19 cellular contexts compared by ENCODE assay signal in genomic region chr18:9968081-9968848, GRCh38. TPM values are rescaled to one million over a fixed set of nuclear protein-coding genes. Genes with fewer than 3 reads are reported as not detected.
A peak's percentile ranks its signal among the peaks of the same experiment; 100 is the strongest.
DNase-seq lines count a peak whose midpoint lies in the region; ATAC-seq, FAIRE-seq and TF ChIP-seq lines count a peak whose summit lies in the region.
"Had no signal": no experiment of that assay in that cellular context is flagged by ENCODE, and none has a peak within 500 bp of the region (broad histone marks: within the 10 kb centered on the region; RNA-seq: fewer than 3 reads in every experiment).

No MANE protein-coding gene starts in this region.

- TF ChIP-seq EP300 in sigmoid colon (IDR thresholded peaks at IDR 0.05) = no peak

- no peak overlapping the region for H2AFZ ChIP-seq in astrocyte (ENCODE audit: low read depth, low read length)

- DNase-seq in EH (ENCODE audit: low read depth) = peak; percentile 41
- DNase-seq in astrocyte (ENCODE audit: low read depth) = peak; percentile 19
- peak; percentile 39 for DNase-seq in left kidney (ENCODE audit: low read depth, low spot score)
- DNase-seq in sigmoid colon = no peak
- no peak for DNase-seq in CD4-positive, alpha-beta T cell
- DNase-seq in activated CD8-positive, alpha-beta T cell treated with anti-CD3 and anti-CD28 coated beads, Interleukin-2, amount 10 ng/mL, durations not matched to agents 7 days and 5 days = no peak
- no peak for DNase-seq in SW 1271 (lab: John Stamatoyannopoulos, UW)
- DNase-seq: activated CD4-positive, alpha-beta T cell treated with anti-CD3 and anti-CD28 coated beads for 36 hours; activated naive CD4-positive, alpha-beta T cell treated with Interleukin-2 at 50 U/mL for 16 hours; C1 segment of cervical spinal cord; DMS53; left colon; NCI-H187 treated with DMSO at 0.1 percent for 48 hours; NCI-H446 treated with DMSO at 0.1 percent for 48 hours; SIG-M5; T-helper 9 cell had no signal

- H3K27me3 ChIP-seq in astrocyte (ENCODE audit: insufficient read depth, low read length) (no peaks in the 10 kb centered on the region), sigmoid colon (no peaks in the 10 kb centered on the region)
- H3K27me3 ChIP-seq in CD4-positive, alpha-beta T cell (ENCODE audit: control insufficient read depth, insufficient read depth, low read length) = peaks cover 27% of the 10 kb centered on the region

- no peak overlapping the region for H3K4me2 ChIP-seq in astrocyte (ENCODE audit: low read length)

- peak overlapping the region; percentile 74 for H3K4me3 Mint-ChIP-seq in astrocyte (ENCODE audit: unreplicated experiment)
- H3K4me3 Mint-ChIP-seq in CD4-positive, alpha-beta T cell = no peak overlapping the region
- H3K4me3 Mint-ChIP-seq in activated CD8-positive, alpha-beta T cell treated with anti-CD3 and anti-CD28 coated beads, Interleukin-2, amount 10 ng/mL, durations not matched to agents 7 days and 5 days = no peak overlapping the region
- H3K4me3 Mint-ChIP-seq: activated CD4-positive, alpha-beta T cell treated with anti-CD3 and anti-CD28 coated beads for 36 hours; natural killer cell treated with Interleukin-12 subunit alpha and Interleukin-12 subunit beta and Interleukin-15 and Interleukin-18, amount 100 ng/mL, for 72 hours had no signal

- no peaks in the 10 kb centered on the region for H3K79me2 ChIP-seq in astrocyte (ENCODE audit: insufficient read depth, low read length)

- H3K9me3 ChIP-seq in astrocyte (ENCODE audit: insufficient read depth, low read depth, low read length) (no peaks in the 10 kb centered on the region), sigmoid colon (no peaks in the 10 kb centered on the region)
- no peaks in the 10 kb centered on the region for H3K9me3 ChIP-seq in CD4-positive, alpha-beta T cell (ENCODE audit: control insufficient read depth, low read length)

- no peak for TF ChIP-seq CTCF in astrocyte (IDR thresholded peaks at IDR 0.05; ENCODE audit: insufficient read depth, low read depth, low read length)
- TF ChIP-seq CTCF in sigmoid colon (IDR thresholded peaks at IDR 0.05) = no peak
- no peak for TF ChIP-seq CTCF in CD4-positive, alpha-beta T cell (IDR thresholded peaks at IDR 0.05)

- peaks cover 10% of the 10 kb centered on the region for H4K20me1 ChIP-seq in astrocyte (ENCODE audit: insufficient read depth, low read length)

- H3K4me1 Mint-ChIP-seq in astrocyte (ENCODE audit: low read depth, unreplicated experiment) = peaks cover 35% of the 10 kb centered on the region
- peaks cover 40% of the 10 kb centered on the region for H3K4me1 Mint-ChIP-seq in CD4-positive, alpha-beta T cell (ENCODE audit: low read depth)
- peaks cover 27% of the 10 kb centered on the region for H3K4me1 Mint-ChIP-seq in activated CD8-positive, alpha-beta T cell treated with anti-CD3 and anti-CD28 coated beads, Interleukin-2, amount 10 ng/mL, durations not matched to agents 7 days and 5 days (ENCODE audit: low read depth)

- H3K9ac ChIP-seq in astrocyte (ENCODE audit: low read length) = no peak overlapping the region

- H3K27ac Mint-ChIP-seq in astrocyte (ENCODE audit: unreplicated experiment) = peak overlapping the region; percentile 36
- no peak overlapping the region for H3K27ac Mint-ChIP-seq in CD4-positive, alpha-beta T cell
- no peak overlapping the region for H3K27ac Mint-ChIP-seq in activated CD8-positive, alpha-beta T cell treated with anti-CD3 and anti-CD28 coated beads, Interleukin-2, amount 10 ng/mL, durations not matched to agents 7 days and 5 days
- H3K27ac Mint-ChIP-seq: activated CD4-positive, alpha-beta T cell treated with anti-CD3 and anti-CD28 coated beads for 36 hours had no signal

- H3K27ac ChIP-seq in astrocyte (ENCODE audit: low read depth, low read length) = no peak overlapping the region
- no peak overlapping the region for H3K27ac ChIP-seq in sigmoid colon
- no peak overlapping the region for H3K27ac ChIP-seq in CD4-positive, alpha-beta T cell (ENCODE audit: low read depth, low read length)

- CTCF ChIA-PET in CD4-positive, alpha-beta T cell (lab: Charles Lee) = no interaction called here
- CTCF ChIA-PET in activated CD8-positive, alpha-beta T cell treated with anti-CD3 and anti-CD28 coated beads, Interleukin-2, amount 10 ng/mL, durations not matched to agents 7 days and 5 days (lab: Charles Lee) = no interaction called here

- ATAC-seq in CD4-positive, alpha-beta T cell (ENCODE audit: poor library complexity) = no peak
- no peak for ATAC-seq in activated CD8-positive, alpha-beta T cell treated with anti-CD3 and anti-CD28 coated beads, Interleukin-2, amount 10 ng/mL, durations not matched to agents 7 days and 5 days
- ATAC-seq: activated CD4-positive, alpha-beta T cell treated with anti-CD3 and anti-CD28 coated beads for 36 hours; left colon had no signal

- H3K4me3 ChIP-seq in astrocyte (ENCODE audit: insufficient read depth, low read depth, low read length) (no peak overlapping the region), sigmoid colon (peak overlapping the region in 3 of 4 donors; percentile 4 to 14 (median 14))

- H3K36me3 Mint-ChIP-seq in astrocyte (ENCODE audit: low read depth, unreplicated experiment) = peaks cover 5% of the 10 kb centered on the region
- H3K36me3 Mint-ChIP-seq in CD4-positive, alpha-beta T cell (ENCODE audit: low read depth) = no peaks in the 10 kb centered on the region
- no peaks in the 10 kb centered on the region for H3K36me3 Mint-ChIP-seq in activated CD8-positive, alpha-beta T cell treated with anti-CD3 and anti-CD28 coated beads, Interleukin-2, amount 10 ng/mL, durations not matched to agents 7 days and 5 days (ENCODE audit: low read depth)
- H3K36me3 Mint-ChIP-seq: natural killer cell treated with Interleukin-12 subunit alpha and Interleukin-12 subunit beta and Interleukin-15 and Interleukin-18, amount 100 ng/mL, for 72 hours had no signal

- H3K36me3 ChIP-seq in astrocyte (ENCODE audit: insufficient read depth, low read length) (no peaks in the 10 kb centered on the region), sigmoid colon (no peaks in the 10 kb centered on the region)

- no peak for TF ChIP-seq POLR2A in sigmoid colon (IDR thresholded peaks at IDR 0.05)

- WGBS in sigmoid colon, 2 donors = 66 to 75% methylated on average over 31 of the region's 31 CpGs

- POLR2A ChIA-PET in CD4-positive, alpha-beta T cell (lab: Charles Lee) = no interaction called here
- POLR2A ChIA-PET in activated CD8-positive, alpha-beta T cell treated with anti-CD3 and anti-CD28 coated beads, Interleukin-2, amount 10 ng/mL, durations not matched to agents 7 days and 5 days (lab: Charles Lee) = no interaction called here

- no peak for FAIRE-seq in astrocyte (lab: Jason Lieb, UNC)
- FAIRE-seq: bronchial epithelial cell, GM18507 had no signal

- intact Hi-C loops in sigmoid colon (cut with DNase I) = no loop called here
- intact Hi-C loops in CD4-positive, alpha-beta T cell (cut with DNase I, micrococcal nuclease) = no loop called here

- no peaks in the 10 kb centered on the region for H3K27me3 Mint-ChIP-seq in astrocyte (ENCODE audit: low read depth, unreplicated experiment)
- H3K27me3 Mint-ChIP-seq in CD4-positive, alpha-beta T cell = peaks cover 34% of the 10 kb centered on the region
- H3K27me3 Mint-ChIP-seq in activated CD8-positive, alpha-beta T cell treated with anti-CD3 and anti-CD28 coated beads, Interleukin-2, amount 10 ng/mL, durations not matched to agents 7 days and 5 days (ENCODE audit: low read depth) = peaks cover 37% of the 10 kb centered on the region

- H3K4me1 ChIP-seq in astrocyte (ENCODE audit: insufficient read depth, low read length) (peaks cover 10% of the 10 kb centered on the region), sigmoid colon (peaks cover 0 to 8% (median 2%) of the 10 kb centered on the region in 4 donors)

- no peaks in the 10 kb centered on the region for H3K9me3 Mint-ChIP-seq in astrocyte (ENCODE audit: unreplicated experiment)
- no peaks in the 10 kb centered on the region for H3K9me3 Mint-ChIP-seq in CD4-positive, alpha-beta T cell
- H3K9me3 Mint-ChIP-seq in activated CD8-positive, alpha-beta T cell treated with anti-CD3 and anti-CD28 coated beads, Interleukin-2, amount 10 ng/mL, durations not matched to agents 7 days and 5 days (ENCODE audit: insufficient read depth) = no peaks in the 10 kb centered on the region
- H3K9me3 Mint-ChIP-seq: natural killer cell treated with Interleukin-12 subunit alpha and Interleukin-12 subunit beta and Interleukin-15 and Interleukin-18, amount 100 ng/mL, for 72 hours had no signal

RNA-seq across cellular contexts. Expression of gene VAPA, which starts 54.4 kb away (rescaled TPM):
- total RNA-seq in astrocyte (176 and 181 TPM in 2 replicates), sigmoid colon (100 to 1,000 TPM; 252 to 336 (median 291) TPM)
- polyA plus RNA-seq in sigmoid colon = 100 to 1,000 TPM; 181 to 297 (median 233) TPM
- total RNA-seq in CD4-positive, alpha-beta T cell = 100 to 1,000 TPM; 162 to 177 TPM
- 100 to 1,000 TPM; 138 to 142 TPM for total RNA-seq in activated CD8-positive, alpha-beta T cell treated with anti-CD3 and anti-CD28 coated beads, Interleukin-2, amount 10 ng/mL, durations not matched to agents 7 days and 5 days

Comparison
In these comparisons a context has a peak if more than half of its experiments do, and no peak if none do; other contexts are left out.
1. DNase-seq: peak in EH (single experiment), astrocyte (single experiment) and left kidney (single experiment); none in sigmoid colon (single experiment), CD4-positive, alpha-beta T cell (0 of 10), activated CD8-positive, alpha-beta T cell treated with anti-CD3 and anti-CD28 coated beads, Interleukin-2, amount 10 ng/mL, durations not matched to agents 7 days and 5 days (single experiment) and SW 1271 (0 of 2).